1 cellular context compared by ENCODE assay signal in genomic region chr2:210252699-210253606, GRCh38.
TF ChIP-seq lines count a peak whose summit lies in the region.

No MANE protein-coding gene starts in this region.

TF ChIP-seq in H1, 55 proteins besides CTCF, POLR2A, EP300 and RAD21:
- TF ChIP-seq CBX8 (IDR thresholded peaks at IDR 0.05; ENCODE audit: borderline replicate concordance, low read depth, low read length): no peak
- TF ChIP-seq USF2 (IDR thresholded peaks at IDR 0.05; ENCODE audit: low read length): no peak
- TF ChIP-seq TAF1 (IDR thresholded peaks at IDR 0.05; ENCODE audit: low read depth, low read length): no peak
- TF ChIP-seq, protein P1, sequence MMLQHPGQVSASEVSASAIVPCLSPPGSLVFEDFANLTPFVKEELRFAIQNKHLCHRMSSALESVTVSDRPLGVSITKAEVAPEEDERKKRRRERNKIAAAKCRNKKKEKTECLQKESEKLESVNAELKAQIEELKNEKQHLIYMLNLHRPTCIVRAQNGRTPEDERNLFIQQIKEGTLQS (IDR thresholded peaks at IDR 0.05; ENCODE audit: insufficient read depth, low read depth, low read length): no peak
- TF ChIP-seq MAFK (IDR thresholded peaks at IDR 0.05; ENCODE audit: low read depth, low read length): no peak
- no peak for TF ChIP-seq TBP (IDR thresholded peaks at IDR 0.05; ENCODE audit: low read depth, low read length)
- TF ChIP-seq RNF2 (IDR thresholded peaks at IDR 0.05; ENCODE audit: borderline replicate concordance, low read depth, low read length, missing control alignments, poor library complexity, severe bottlenecking): no peak
- TF ChIP-seq SRF (IDR thresholded peaks at IDR 0.05; ENCODE audit: low read depth, low read length): no peak
- no peak for TF ChIP-seq CTBP2 (IDR thresholded peaks at IDR 0.05; ENCODE audit: borderline replicate concordance, insufficient read depth, insufficient read length, low read length)
- no peak for TF ChIP-seq SP2 (IDR thresholded peaks at IDR 0.05; ENCODE audit: low read length)
